In the genomic region with DNA sequence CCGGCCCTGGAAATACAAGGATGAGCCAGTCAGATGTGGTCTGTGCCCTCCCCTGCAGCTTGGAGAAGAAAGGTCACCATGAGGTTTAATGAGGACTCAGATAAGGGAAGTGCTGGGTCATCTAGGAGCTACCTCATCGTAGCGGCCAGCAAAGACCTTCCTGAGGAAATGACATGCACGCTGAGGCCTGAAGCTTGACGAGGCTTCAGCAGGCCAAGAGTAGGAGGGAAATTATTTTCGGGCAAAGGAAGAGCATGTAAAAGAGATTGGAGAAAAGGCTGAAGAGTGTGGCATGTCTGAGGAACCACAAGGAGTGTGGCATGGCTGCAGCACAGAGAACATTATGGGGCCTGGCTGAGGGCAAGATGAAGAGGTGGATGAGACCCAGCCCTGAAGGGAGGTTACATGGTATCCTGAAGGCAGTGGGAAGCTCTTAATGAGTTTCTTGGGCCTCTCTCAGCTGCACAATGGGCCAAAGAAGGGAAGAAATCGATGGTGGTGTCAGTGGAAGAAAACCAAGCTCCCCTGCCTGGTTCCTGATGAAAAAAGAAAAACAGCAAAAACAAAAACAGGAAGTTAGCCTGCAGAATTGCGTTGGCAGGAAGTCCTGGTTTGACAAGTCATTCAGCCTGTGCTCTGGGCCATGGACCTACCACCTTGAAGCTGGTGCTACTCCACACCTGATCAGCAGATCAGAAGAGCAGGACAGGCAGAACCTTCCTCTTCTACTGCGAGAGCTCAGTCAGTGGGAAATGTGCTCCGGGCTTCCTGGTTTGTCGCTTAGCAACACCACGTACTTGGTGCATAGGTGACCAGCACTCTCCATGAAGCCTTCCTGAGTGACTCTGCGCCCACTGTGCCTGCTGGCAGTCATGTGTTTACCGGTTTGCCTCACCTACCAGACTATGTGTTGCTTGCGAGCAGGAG, we compare ENCODE assay signal across 8 cellular contexts.
DNase-seq lines count a peak whose midpoint lies in the region; ATAC-seq, FAIRE-seq and TF ChIP-seq lines count a peak whose summit lies in the region.

No MANE protein-coding gene starts in this region.

- no peaks in the 10 kb centered on the region for H3K9me3 ChIP-seq in K562 (replicated peaks; ENCODE audit: control insufficient read depth, insufficient read depth, low read depth, low read length)
- H3K9me3 ChIP-seq in mucosa of rectum (ENCODE audit: control insufficient read depth in 2 of 2, low read length in 2 of 2) = no peaks in the 10 kb centered on the region

- H3K79me2 ChIP-seq in K562 (ENCODE audit: control insufficient read depth, insufficient read depth, low read length) = no peaks in the 10 kb centered on the region

- POLR2A ChIA-PET in T-cell (lab: Charles Lee) (interaction anchor here (0.6 to 1.1 kb wide), 3 partner anchors 126 to 274 kb away, joined by 3 to 4 read pairs (median 3); no protein-coding TSS in a partner anchor), K562 (lab: Yijun Ruan, JAX) (interaction anchor here (0.6 to 1.6 kb wide), 8 partner anchors 13 to 246 kb away, joined by 3 to 7 read pairs (median 4); no protein-coding TSS in a partner anchor)

- 30% methylated on average over 15 of the region's 15 CpGs for WGBS in K562 (ENCODE audit: insufficient coverage, low coverage, missing lambda C conversion rate)

- H3K27ac ChIP-seq in K562 (ENCODE audit: extremely low read depth, low read depth, low read length) (peak overlapping the region; percentile 98), mucosa of rectum (ENCODE audit: low read depth in 2 of 2, low read length in 2 of 2) (peak overlapping the region; percentile 46 to 70)

- DNase-seq in SIG-M5 treated with dmso at 0.1 percent for 504 hours (lab: John Stamatoyannopoulos, UW; ENCODE audit: unreplicated experiment) (peak; percentile 42), SIG-M5 (lab: John Stamatoyannopoulos, UW) (no peak), T-cell (peak; percentile 20 to 68 (median 42)), K562 (ENCODE audit: extremely low read depth in 1 of 4, low spot score in 3 of 4) (peak; percentile 83 to 95 (median 88)), foreskin fibroblast (no peak)

- TF ChIP-seq POLR2A in K562 (conservative IDR thresholded peaks at IDR 0.05) = peak; percentile 71

- no peaks in the 10 kb centered on the region for H3K36me3 ChIP-seq in K562 (ENCODE audit: control insufficient read depth, insufficient read depth, low read length)
- H3K36me3 ChIP-seq in mucosa of rectum (ENCODE audit: control insufficient read depth in 2 of 2, insufficient read depth in 2 of 2, low read length in 2 of 2) = no peaks in the 10 kb centered on the region

- in situ Hi-C loops in K562 (cut with MboI) = no loop called here

- H3K9ac ChIP-seq in K562 (ENCODE audit: insufficient read depth in 1 of 2, low read depth in 2 of 2, low read length in 2 of 2) (peak overlapping the region; percentile 80 to 82; a peak in 3 of 4 replicates), mucosa of rectum (ENCODE audit: low read depth in 1 of 2, low read length in 2 of 2) (peak overlapping the region in 1 of 2 donors; percentile 37)

- H3K27me3 Mint-ChIP-seq in T-cell = peaks cover 0 to 2% of the 10 kb centered on the region in 2 donors

- no peaks in the 10 kb centered on the region for H3K36me3 Mint-ChIP-seq in T-cell

- ATAC-seq in HG03175 (IDR thresholded peaks at IDR 0.05; ENCODE audit: unreplicated experiment) (peak; percentile 94), T-cell (replicated peaks in 1 of 4) (peak; percentile 79 to 95 (median 92)), K562 (peak; percentile 95), HG02970 (IDR thresholded peaks at IDR 0.05; ENCODE audit: low FRiP score, unreplicated experiment) (no peak)

- peak in 1 of 3 experiments; percentile 14; a peak in 1 of 6 replicates for TF ChIP-seq CTCF in K562 (IDR thresholded peaks at IDR 0.05 in 2 of 3, conservative IDR thresholded peaks at IDR 0.05 in 1 of 3; ENCODE audit: insufficient read depth in 2 of 3, low read depth in 1 of 3, low read length in 3 of 3)
- TF ChIP-seq CTCF in foreskin fibroblast (IDR thresholded peaks at IDR 0.05; ENCODE audit: low read depth, low read length) = no peak

- no peak overlapping the region for H3K4me3 ChIP-seq in K562
- peak overlapping the region; percentile 1 to 12 for H3K4me3 ChIP-seq in mucosa of rectum (ENCODE audit: low read length in 2 of 2)
- H3K4me3 ChIP-seq in foreskin fibroblast (ENCODE audit: low read depth in 1 of 2, low read length in 2 of 2) = no peak overlapping the region

- BruUV-seq in K562 (replicated peaks; lab: Mats Ljungman, UMichigan) = TSS peak; percentile 96

- H3K4me3 Mint-ChIP-seq in T-cell = peak overlapping the region; percentile 43 to 47 (median 46)

- peak overlapping the region; percentile 90 for H2AFZ ChIP-seq in K562 (ENCODE audit: low read depth, low read length)

- intact Hi-C loops in K562 (cut with micrococcal nuclease) = loop anchor here (2.0 to 10.0 kb wide), 5 partner anchors 137 to 465 kb away; no protein-coding TSS in a partner anchor

- H3K9me3 Mint-ChIP-seq in T-cell = no peaks in the 10 kb centered on the region

- peak; percentile 98 for FAIRE-seq in K562 (lab: Jason Lieb, UNC)

- H4K20me1 ChIP-seq in K562 (replicated peaks; ENCODE audit: control insufficient read depth, insufficient read depth, low read length) = no peaks in the 10 kb centered on the region

- H3K4me1 ChIP-seq in K562 (replicated peaks in 1 of 2; ENCODE audit: control insufficient read depth in 2 of 2, insufficient read depth in 2 of 2, low read length in 2 of 2) (peaks cover 22 to 34% of the 10 kb centered on the region in 2 experiments), mucosa of rectum (ENCODE audit: control insufficient read depth in 2 of 2, insufficient read depth in 2 of 2, low read length in 2 of 2) (peaks cover 8 to 18% of the 10 kb centered on the region in 2 donors)

- peaks cover 36 to 53% (median 50%) of the 10 kb centered on the region in 3 donors for H3K4me1 Mint-ChIP-seq in T-cell

- H3K27me3 ChIP-seq in K562 (ENCODE audit: control insufficient read depth in 2 of 2, insufficient read depth in 2 of 2, low read length in 2 of 2) (no peaks in the 10 kb centered on the region), mucosa of rectum (ENCODE audit: control insufficient read depth in 2 of 2, insufficient read depth in 2 of 2, low read length in 2 of 2) (no peaks in the 10 kb centered on the region)

- no peaks in the 10 kb centered on the region for H3K9me1 ChIP-seq in K562 (ENCODE audit: control insufficient read depth, insufficient read depth, low read length)

- CTCF ChIA-PET in T-cell (lab: Charles Lee) = interaction anchor here in 1 of 2 donors (0.8 to 1.8 kb wide), 4 partner anchors 125 to 210 kb away, joined by 3 to 6 read pairs (median 4); no protein-coding TSS in a partner anchor
- CTCF ChIA-PET in K562 (lab: Yijun Ruan, JAX; ENCODE audit: low intra/inter-chr PET ratio) = no interaction called here

- peak overlapping the region; percentile 88 to 97 for H3K27ac Mint-ChIP-seq in T-cell

- peak; percentile 36 to 45 for TF ChIP-seq RAD21 in K562 (CRISPR knock-in tag; conservative IDR thresholded peaks at IDR 0.05 in 1 of 2, IDR thresholded peaks at IDR 0.05 in 1 of 2)

- peak overlapping the region; percentile 62 for H3K4me2 ChIP-seq in K562 (ENCODE audit: insufficient read depth, low read length)

- TF ChIP-seq EP300 in K562 (IDR thresholded peaks at IDR 0.05; ENCODE audit: low read length) = peak; percentile 91

TF ChIP-seq in K562, 482 proteins besides CTCF, POLR2A, EP300 and RAD21 (continues in another document):
- TF ChIP-seq ZNF23 (CRISPR knock-in tag; IDR thresholded peaks at IDR 0.05) = peak; percentile 71
- TF ChIP-seq, protein P1, sequence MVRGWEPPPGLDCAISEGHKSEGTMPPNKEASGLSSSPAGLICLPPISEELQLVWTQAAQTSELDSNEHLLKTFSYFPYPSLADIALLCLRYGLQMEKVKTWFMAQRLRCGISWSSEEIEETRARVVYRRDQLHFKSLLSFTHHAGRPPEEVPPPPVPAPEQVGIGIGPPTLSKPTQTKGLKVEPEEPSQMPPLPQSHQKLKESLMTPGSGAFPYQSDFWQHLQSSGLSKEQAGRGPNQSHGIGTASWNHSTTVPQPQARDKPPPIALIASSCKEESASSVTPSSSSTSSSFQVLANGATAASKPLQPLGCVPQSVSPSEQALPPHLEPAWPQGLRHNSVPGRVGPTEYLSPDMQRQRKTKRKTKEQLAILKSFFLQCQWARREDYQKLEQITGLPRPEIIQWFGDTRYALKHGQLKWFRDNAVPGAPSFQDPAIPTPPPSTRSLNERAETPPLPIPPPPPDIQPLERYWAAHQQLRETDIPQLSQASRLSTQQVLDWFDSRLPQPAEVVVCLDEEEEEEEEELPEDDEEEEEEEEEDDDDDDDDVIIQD (CRISPR knock-in tag; IDR thresholded peaks at IDR 0.05) = no peak
- TF ChIP-seq CBFB (CRISPR knock-in tag; IDR thresholded peaks at IDR 0.05) = no peak; the same call in 1 of the 2 replicates
- no peak for TF ChIP-seq TSC22D4 (tag; IDR thresholded peaks at IDR 0.05)
- TF ChIP-seq, protein P2, sequence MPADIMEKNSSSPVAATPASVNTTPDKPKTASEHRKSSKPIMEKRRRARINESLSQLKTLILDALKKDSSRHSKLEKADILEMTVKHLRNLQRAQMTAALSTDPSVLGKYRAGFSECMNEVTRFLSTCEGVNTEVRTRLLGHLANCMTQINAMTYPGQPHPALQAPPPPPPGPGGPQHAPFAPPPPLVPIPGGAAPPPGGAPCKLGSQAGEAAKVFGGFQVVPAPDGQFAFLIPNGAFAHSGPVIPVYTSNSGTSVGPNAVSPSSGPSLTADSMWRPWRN (IDR thresholded peaks at IDR 0.05; ENCODE audit: low read depth) = 0 out of 2 replicates have a peak, but pooled peaks have one; percentile 12
- TF ChIP-seq NCOA2 (IDR thresholded peaks at IDR 0.05; ENCODE audit: partially characterized antibody in 2 of 2) = peak in 1 of 2 experiments; percentile 10
- no peak for TF ChIP-seq FOXJ2 (tag; IDR thresholded peaks at IDR 0.05)
- TF ChIP-seq MYNN (IDR thresholded peaks at IDR 0.05) = peak; percentile 62; the same call in 1 of the 2 replicates
- no peak for TF ChIP-seq MYNN (CRISPR knock-in tag; IDR thresholded peaks at IDR 0.05)
- TF ChIP-seq NFE2L1 (tag; IDR thresholded peaks at IDR 0.05; ENCODE audit: borderline replicate concordance, low read depth) = peak; percentile 34
- TF ChIP-seq, protein P3, sequence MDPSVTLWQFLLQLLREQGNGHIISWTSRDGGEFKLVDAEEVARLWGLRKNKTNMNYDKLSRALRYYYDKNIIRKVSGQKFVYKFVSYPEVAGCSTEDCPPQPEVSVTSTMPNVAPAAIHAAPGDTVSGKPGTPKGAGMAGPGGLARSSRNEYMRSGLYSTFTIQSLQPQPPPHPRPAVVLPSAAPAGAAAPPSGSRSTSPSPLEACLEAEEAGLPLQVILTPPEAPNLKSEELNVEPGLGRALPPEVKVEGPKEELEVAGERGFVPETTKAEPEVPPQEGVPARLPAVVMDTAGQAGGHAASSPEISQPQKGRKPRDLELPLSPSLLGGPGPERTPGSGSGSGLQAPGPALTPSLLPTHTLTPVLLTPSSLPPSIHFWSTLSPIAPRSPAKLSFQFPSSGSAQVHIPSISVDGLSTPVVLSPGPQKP (CRISPR knock-in tag; IDR thresholded peaks at IDR 0.05) = no peak
- TF ChIP-seq CHD1 (IDR thresholded peaks at IDR 0.05; ENCODE audit: low read length) = no peak
- TF ChIP-seq SIN3A (IDR thresholded peaks at IDR 0.05; ENCODE audit: borderline replicate concordance in 2 of 2, control insufficient read depth in 1 of 2, low read depth in 2 of 2, low read length in 2 of 2) = no peak

Comparison
In these comparisons a context has a peak if more than half of its experiments do, and no peak if none do; other contexts are left out.
1. DNase-seq: peak in SIG-M5 treated with dmso at 0.1 percent for 504 hours (single experiment), T-cell (34 of 34) and K562 (4 of 4); none in SIG-M5 (single experiment) and foreskin fibroblast (0 of 2).
2. H3K4me3 ChIP-seq: peak in mucosa of rectum (2 of 2); none in K562 (single experiment) and foreskin fibroblast (0 of 2).